ENCODE assay signal across 8 cellular contexts in the genomic region with DNA sequence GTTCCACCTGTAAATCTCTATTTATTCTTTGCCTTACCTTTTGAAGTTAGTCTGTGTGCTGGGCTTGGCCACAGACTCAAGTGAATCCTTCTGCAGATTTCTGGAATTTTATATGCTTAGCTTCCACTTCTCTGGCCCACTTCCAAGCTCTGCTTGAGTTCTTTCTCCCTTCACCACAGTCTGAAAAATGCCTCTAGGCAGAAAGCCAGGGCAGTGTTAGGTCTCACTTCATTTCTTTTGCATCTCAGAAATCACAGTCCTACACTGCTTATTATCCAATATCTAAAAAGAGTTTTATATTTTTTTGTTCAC. TPM values are rescaled to one million over a fixed set of nuclear protein-coding genes. Genes with fewer than 3 reads are reported as not detected.
DNase-seq lines count a peak whose midpoint lies in the region; ATAC-seq and TF ChIP-seq lines count a peak whose summit lies in the region.

No MANE protein-coding gene starts in this region.

- H3K27ac Mint-ChIP-seq in naive B cell, result peak overlapping the region in 5 of 6 donors; percentile 48 to 96 (median 77)
- H3K27ac Mint-ChIP-seq in WTC11, result no peak overlapping the region

- TF ChIP-seq POLR2A in Peyer's patch (IDR thresholded peaks at IDR 0.05), result no peak

- CTCF ChIA-PET in BJ (lab: Yijun Ruan, JAX) (interaction anchor here (0.7 to 2.0 kb wide), 3 partner anchors 24 to 208 kb away, joined by 3 to 5 read pairs (median 3); no protein-coding TSS in a partner anchor), WTC11 (lab: Charles Lee) (interaction anchor here (3.4 kb wide), 1 partner anchor 183 kb away, joined by 15 read pairs; no protein-coding TSS in a partner anchor)

- peaks cover 35% of the 10 kb centered on the region in 2 donors for H3K36me3 Mint-ChIP-seq in naive B cell
- peaks cover 6% of the 10 kb centered on the region for H3K36me3 Mint-ChIP-seq in WTC11

- H3K27me3 Mint-ChIP-seq in naive B cell (no peaks in the 10 kb centered on the region), WTC11 (ENCODE audit: low read depth) (no peaks in the 10 kb centered on the region)

- no peak overlapping the region for H3K27ac ChIP-seq in Peyer's patch

- no peaks in the 10 kb centered on the region for H3K9me3 ChIP-seq in Peyer's patch

- H3K4me3 ChIP-seq in BJ (ENCODE audit: low read depth, low read length), result no peak overlapping the region
- H3K4me3 ChIP-seq in Peyer's patch, result no peak overlapping the region

- H3K36me3 ChIP-seq in BJ (ENCODE audit: control insufficient read depth, insufficient read depth, low read length) (no peaks in the 10 kb centered on the region; the same call in 1 of the 2 replicates), Peyer's patch (peaks cover 0 to 23% (median 0%) of the 10 kb centered on the region in 3 donors)

- DNase-seq in BJ (ENCODE audit: low read depth) (peak; percentile 65), LoVo (ENCODE audit: low spot score) (peak; percentile 32), dermis blood vessel endothelial cell (peak; percentile 63), naive B cell (no peak), WTC11 (ENCODE audit: low spot score) (no peak), SK-N-DZ (ENCODE audit: low spot score) (no peak), Peyer's patch (no peak)

- H3K4me1 Mint-ChIP-seq in naive B cell (peaks cover 33 to 61% (median 60%) of the 10 kb centered on the region in 3 donors), WTC11 (no peaks in the 10 kb centered on the region)

- H3K9me3 Mint-ChIP-seq in naive B cell (peaks cover 5 to 23% (median 20%) of the 10 kb centered on the region in 7 donors), WTC11 (peaks cover 6% of the 10 kb centered on the region)

- POLR2A ChIA-PET in BJ (lab: Charles Lee) (no interaction called here), WTC11 (lab: Charles Lee) (no interaction called here)

- ATAC-seq in naive B cell (ENCODE audit: low read depth in 2 of 2) (no peak), WTC11 (no peak), GM18498 (IDR thresholded peaks at IDR 0.05; ENCODE audit: unreplicated experiment) (no peak)

- H3K4me3 Mint-ChIP-seq in naive B cell, result peak overlapping the region in 2 of 8 donors; percentile 8 to 82
- H3K4me3 Mint-ChIP-seq in WTC11, result no peak overlapping the region

- H3K4me1 ChIP-seq in Peyer's patch, result no peaks in the 10 kb centered on the region

- TF ChIP-seq CTCF in BJ (IDR thresholded peaks at IDR 0.05; ENCODE audit: insufficient read depth, low read depth, low read length), result no peak
- TF ChIP-seq CTCF in WTC11 (IDR thresholded peaks at IDR 0.05), result no peak
- TF ChIP-seq CTCF in Peyer's patch (IDR thresholded peaks at IDR 0.05), result no peak

- no peaks in the 10 kb centered on the region for H3K27me3 ChIP-seq in BJ (ENCODE audit: control insufficient read depth, insufficient read depth, low read length)
- H3K27me3 ChIP-seq in Peyer's patch, result no peaks in the 10 kb centered on the region

TF ChIP-seq in WTC11, 78 proteins besides CTCF, POLR2A, EP300 and RAD21 (continues in another document):
- TF ChIP-seq ZBTB21 (CRISPR knock-in tag; IDR thresholded peaks at IDR 0.05; ENCODE audit: borderline replicate concordance), result no peak
- no peak for TF ChIP-seq ZNF219 (CRISPR knock-in tag; IDR thresholded peaks at IDR 0.05; ENCODE audit: borderline replicate concordance)
- no peak for TF ChIP-seq TP53 (CRISPR knock-in tag; IDR thresholded peaks at IDR 0.05)
- TF ChIP-seq, protein P1, sequence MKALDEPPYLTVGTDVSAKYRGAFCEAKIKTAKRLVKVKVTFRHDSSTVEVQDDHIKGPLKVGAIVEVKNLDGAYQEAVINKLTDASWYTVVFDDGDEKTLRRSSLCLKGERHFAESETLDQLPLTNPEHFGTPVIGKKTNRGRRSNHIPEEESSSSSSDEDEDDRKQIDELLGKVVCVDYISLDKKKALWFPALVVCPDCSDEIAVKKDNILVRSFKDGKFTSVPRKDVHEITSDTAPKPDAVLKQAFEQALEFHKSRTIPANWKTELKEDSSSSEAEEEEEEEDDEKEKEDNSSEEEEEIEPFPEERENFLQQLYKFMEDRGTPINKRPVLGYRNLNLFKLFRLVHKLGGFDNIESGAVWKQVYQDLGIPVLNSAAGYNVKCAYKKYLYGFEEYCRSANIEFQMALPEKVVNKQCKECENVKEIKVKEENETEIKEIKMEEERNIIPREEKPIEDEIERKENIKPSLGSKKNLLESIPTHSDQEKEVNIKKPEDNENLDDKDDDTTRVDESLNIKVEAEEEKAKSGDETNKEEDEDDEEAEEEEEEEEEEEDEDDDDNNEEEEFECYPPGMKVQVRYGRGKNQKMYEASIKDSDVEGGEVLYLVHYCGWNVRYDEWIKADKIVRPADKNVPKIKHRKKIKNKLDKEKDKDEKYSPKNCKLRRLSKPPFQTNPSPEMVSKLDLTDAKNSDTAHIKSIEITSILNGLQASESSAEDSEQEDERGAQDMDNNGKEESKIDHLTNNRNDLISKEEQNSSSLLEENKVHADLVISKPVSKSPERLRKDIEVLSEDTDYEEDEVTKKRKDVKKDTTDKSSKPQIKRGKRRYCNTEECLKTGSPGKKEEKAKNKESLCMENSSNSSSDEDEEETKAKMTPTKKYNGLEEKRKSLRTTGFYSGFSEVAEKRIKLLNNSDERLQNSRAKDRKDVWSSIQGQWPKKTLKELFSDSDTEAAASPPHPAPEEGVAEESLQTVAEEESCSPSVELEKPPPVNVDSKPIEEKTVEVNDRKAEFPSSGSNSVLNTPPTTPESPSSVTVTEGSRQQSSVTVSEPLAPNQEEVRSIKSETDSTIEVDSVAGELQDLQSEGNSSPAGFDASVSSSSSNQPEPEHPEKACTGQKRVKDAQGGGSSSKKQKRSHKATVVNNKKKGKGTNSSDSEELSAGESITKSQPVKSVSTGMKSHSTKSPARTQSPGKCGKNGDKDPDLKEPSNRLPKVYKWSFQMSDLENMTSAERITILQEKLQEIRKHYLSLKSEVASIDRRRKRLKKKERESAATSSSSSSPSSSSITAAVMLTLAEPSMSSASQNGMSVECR (CRISPR knock-in tag; IDR thresholded peaks at IDR 0.05; ENCODE audit: borderline replicate concordance), result no peak
- TF ChIP-seq, protein P2, sequence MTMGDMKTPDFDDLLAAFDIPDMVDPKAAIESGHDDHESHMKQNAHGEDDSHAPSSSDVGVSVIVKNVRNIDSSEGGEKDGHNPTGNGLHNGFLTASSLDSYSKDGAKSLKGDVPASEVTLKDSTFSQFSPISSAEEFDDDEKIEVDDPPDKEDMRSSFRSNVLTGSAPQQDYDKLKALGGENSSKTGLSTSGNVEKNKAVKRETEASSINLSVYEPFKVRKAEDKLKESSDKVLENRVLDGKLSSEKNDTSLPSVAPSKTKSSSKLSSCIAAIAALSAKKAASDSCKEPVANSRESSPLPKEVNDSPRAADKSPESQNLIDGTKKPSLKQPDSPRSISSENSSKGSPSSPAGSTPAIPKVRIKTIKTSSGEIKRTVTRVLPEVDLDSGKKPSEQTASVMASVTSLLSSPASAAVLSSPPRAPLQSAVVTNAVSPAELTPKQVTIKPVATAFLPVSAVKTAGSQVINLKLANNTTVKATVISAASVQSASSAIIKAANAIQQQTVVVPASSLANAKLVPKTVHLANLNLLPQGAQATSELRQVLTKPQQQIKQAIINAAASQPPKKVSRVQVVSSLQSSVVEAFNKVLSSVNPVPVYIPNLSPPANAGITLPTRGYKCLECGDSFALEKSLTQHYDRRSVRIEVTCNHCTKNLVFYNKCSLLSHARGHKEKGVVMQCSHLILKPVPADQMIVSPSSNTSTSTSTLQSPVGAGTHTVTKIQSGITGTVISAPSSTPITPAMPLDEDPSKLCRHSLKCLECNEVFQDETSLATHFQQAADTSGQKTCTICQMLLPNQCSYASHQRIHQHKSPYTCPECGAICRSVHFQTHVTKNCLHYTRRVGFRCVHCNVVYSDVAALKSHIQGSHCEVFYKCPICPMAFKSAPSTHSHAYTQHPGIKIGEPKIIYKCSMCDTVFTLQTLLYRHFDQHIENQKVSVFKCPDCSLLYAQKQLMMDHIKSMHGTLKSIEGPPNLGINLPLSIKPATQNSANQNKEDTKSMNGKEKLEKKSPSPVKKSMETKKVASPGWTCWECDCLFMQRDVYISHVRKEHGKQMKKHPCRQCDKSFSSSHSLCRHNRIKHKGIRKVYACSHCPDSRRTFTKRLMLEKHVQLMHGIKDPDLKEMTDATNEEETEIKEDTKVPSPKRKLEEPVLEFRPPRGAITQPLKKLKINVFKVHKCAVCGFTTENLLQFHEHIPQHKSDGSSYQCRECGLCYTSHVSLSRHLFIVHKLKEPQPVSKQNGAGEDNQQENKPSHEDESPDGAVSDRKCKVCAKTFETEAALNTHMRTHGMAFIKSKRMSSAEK (CRISPR knock-in tag; IDR thresholded peaks at IDR 0.05; ENCODE audit: borderline replicate concordance), result no peak
- TF ChIP-seq, protein P3, sequence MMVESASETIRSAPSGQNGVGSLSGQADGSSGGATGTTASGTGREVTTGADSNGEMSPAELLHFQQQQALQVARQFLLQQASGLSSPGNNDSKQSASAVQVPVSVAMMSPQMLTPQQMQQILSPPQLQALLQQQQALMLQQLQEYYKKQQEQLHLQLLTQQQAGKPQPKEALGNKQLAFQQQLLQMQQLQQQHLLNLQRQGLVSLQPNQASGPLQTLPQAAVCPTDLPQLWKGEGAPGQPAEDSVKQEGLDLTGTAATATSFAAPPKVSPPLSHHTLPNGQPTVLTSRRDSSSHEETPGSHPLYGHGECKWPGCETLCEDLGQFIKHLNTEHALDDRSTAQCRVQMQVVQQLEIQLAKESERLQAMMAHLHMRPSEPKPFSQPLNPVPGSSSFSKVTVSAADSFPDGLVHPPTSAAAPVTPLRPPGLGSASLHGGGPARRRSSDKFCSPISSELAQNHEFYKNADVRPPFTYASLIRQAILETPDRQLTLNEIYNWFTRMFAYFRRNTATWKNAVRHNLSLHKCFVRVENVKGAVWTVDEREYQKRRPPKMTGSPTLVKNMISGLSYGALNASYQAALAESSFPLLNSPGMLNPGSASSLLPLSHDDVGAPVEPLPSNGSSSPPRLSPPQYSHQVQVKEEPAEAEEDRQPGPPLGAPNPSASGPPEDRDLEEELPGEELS (CRISPR knock-in tag; IDR thresholded peaks at IDR 0.05), result no peak
- no peak for TF ChIP-seq ZNF396 (CRISPR knock-in tag; IDR thresholded peaks at IDR 0.05; ENCODE audit: borderline replicate concordance)
- no peak for TF ChIP-seq EMX1 (CRISPR knock-in tag; IDR thresholded peaks at IDR 0.05)
- no peak for TF ChIP-seq NR1H2 (CRISPR knock-in tag; IDR thresholded peaks at IDR 0.05)
- no peak for TF ChIP-seq JAZF1 (CRISPR knock-in tag; IDR thresholded peaks at IDR 0.05)
- TF ChIP-seq FOXK1 (CRISPR knock-in tag; IDR thresholded peaks at IDR 0.05), result no peak

RNA-seq across cellular contexts. Expression of a gene that starts 48.9 kb away (rescaled TPM):
- 2.3 and 2.8 TPM in 2 replicates for polyA plus RNA-seq in BJ (2011; rRNA removed)
- 1.9 and 4.8 TPM in 2 replicates for polyA minus RNA-seq in BJ (2011; rRNA and poly(A)+ RNA removed)
- total RNA-seq in dermis blood vessel endothelial cell, result 9.7 and 12.2 TPM in 2 replicates
- under 1 TPM in 5 of 6 donors, not detected in 1; 0.28 to 0.86 (median 0.40) TPM for polyA plus RNA-seq in naive B cell (ENCODE audit: low read depth in 6 of 6)
- total RNA-seq in WTC11 (2021), result 19.2 to 22.5 TPM (median 20.1 TPM) in 3 replicates
- polyA plus RNA-seq in SK-N-DZ (2014; cell fraction: cytosol; rRNA removed), result 14.0 TPM in 2 replicates
- 9.7 and 10.8 TPM in 2 replicates for polyA plus RNA-seq in SK-N-DZ (2014; cell fraction: nucleus; rRNA removed)
- total RNA-seq in Peyer's patch, result 1 to 10 TPM in 2 of 4 donors, under 1 TPM in 1, not detected in 1; 0.88 to 2.3 (median 2.0) TPM

Comparison
In these comparisons a context has a peak if more than half of its experiments do, and no peak if none do; other contexts are left out.
1. DNase-seq: peak in BJ (single experiment), LoVo (single experiment) and dermis blood vessel endothelial cell (single experiment); none in naive B cell (single experiment), WTC11 (single experiment), SK-N-DZ (single experiment) and Peyer's patch (0 of 3).